In the genomic region with DNA sequence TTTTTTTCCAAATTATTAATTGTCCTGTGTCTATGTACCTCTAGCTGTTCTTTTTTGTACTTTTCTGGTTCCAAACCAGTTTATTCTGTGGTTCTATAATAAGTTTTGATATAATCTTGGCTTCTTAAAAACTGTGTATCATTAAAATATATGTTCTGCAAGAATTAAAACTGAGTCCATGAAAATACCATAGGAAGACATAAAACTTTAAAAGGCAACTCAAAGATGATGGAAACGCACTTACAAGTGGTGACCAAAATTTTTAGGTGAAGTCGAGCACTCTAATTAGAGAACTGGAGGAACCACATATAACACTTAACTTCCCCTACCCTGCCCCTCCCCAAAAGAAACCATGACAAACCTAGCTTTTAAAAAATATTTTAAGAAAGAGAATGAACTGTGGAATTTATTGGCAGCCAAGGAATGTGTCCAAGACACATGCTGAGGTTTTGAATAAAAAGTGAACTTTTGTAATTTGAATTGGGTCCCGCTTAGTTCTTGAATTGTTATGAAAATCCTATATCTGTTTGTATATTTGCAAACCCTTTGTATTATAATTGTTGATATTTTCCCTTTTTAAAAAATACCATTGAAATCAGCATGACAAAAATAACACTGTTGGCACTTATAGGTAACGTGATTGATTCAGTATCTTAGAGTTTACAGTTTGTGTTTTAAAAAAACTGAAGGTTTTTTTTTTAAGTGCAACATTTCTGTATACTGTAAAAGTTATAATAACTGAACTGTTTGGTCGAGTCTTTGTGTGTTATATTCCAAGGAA, we compare ENCODE assay signal across 1 cellular context.
TF ChIP-seq lines count a peak whose summit lies in the region.

No MANE protein-coding gene starts in this region.

TF ChIP-seq in GM23338, 12 proteins besides CTCF, POLR2A, EP300 and RAD21:
- peak; percentile 24; the same call in 1 of the 2 replicates for TF ChIP-seq NANOG (IDR thresholded peaks at IDR 0.05; ENCODE audit: borderline replicate concordance)
- no peak for TF ChIP-seq JUNB (IDR thresholded peaks at IDR 0.05; ENCODE audit: unreplicated experiment)
- TF ChIP-seq ZNF462 (CRISPR knock-in tag; IDR thresholded peaks at IDR 0.05), result no peak
